In genomic region chr15:78755895-78756591, GRCh38 we compare ENCODE assay signal across 8 cellular contexts. TPM values are rescaled to one million over a fixed set of nuclear protein-coding genes. Genes with fewer than 3 reads are reported as not detected.
DNase-seq lines count a peak whose midpoint lies in the region; ATAC-seq, FAIRE-seq and TF ChIP-seq lines count a peak whose summit lies in the region.
"Not testable (repeated sequence)": the region's sequence is repeated elsewhere in the genome, so short reads cannot be mapped to it uniquely, and the experiment has no call there.

No MANE protein-coding gene starts in this region.

- H2BK5ac ChIP-seq in H1 (ENCODE audit: low read depth, low read length), result not testable (repeated sequence)

- H3K9me1 ChIP-seq in keratinocyte (ENCODE audit: control insufficient read depth, extremely low read depth, insufficient read depth, low read length), result not testable (repeated sequence)

- H3K18ac ChIP-seq in H1 (ENCODE audit: extremely low read depth, low read length), result not testable (repeated sequence)

- not testable (repeated sequence) for H4K8ac ChIP-seq in H1 (ENCODE audit: extremely low read depth, insufficient read depth, low read length)

- dilution Hi-C loops in keratinocyte (cut with MboI; ENCODE audit: extremely low pct_ligation_motif_present, low sequenced_read_pairs), result not testable (repeated sequence)

- not testable (repeated sequence) for H2AK5ac ChIP-seq in H1 (ENCODE audit: low read depth, low read length)

- not testable (repeated sequence) for H4K91ac ChIP-seq in H1 (replicated peaks; ENCODE audit: insufficient read length, low read length)

- BruUV-seq in OCI-LY7 (replicated peaks; lab: Mats Ljungman, UMichigan), result not testable (repeated sequence)

- not testable (repeated sequence) for H3K56ac ChIP-seq in H1 (replicated peaks; ENCODE audit: insufficient read length, low read depth, low read length)

- TF ChIP-seq CTCF in GM12864 (IDR thresholded peaks at IDR 0.05; ENCODE audit: low read depth, low read length, missing control alignments) (peak; percentile 53), OCI-LY7 (conservative IDR thresholded peaks at IDR 0.05; ENCODE audit: low read length) (peak; percentile 71), H1 (IDR thresholded peaks at IDR 0.05; ENCODE audit: control extremely low read depth in 1 of 3, insufficient read depth in 1 of 3, low read depth in 1 of 3, low read length in 3 of 3) (peak; percentile 47 to 57 (median 53))
- not testable (repeated sequence) for TF ChIP-seq CTCF in keratinocyte (optimal IDR thresholded peaks at IDR 0.05 in 1 of 3, IDR thresholded peaks at IDR 0.05 in 1 of 3, conservative IDR thresholded peaks at IDR 0.05 in 1 of 3; ENCODE audit: extremely low read depth in 1 of 3, insufficient read depth in 2 of 3, low read length in 3 of 3)

- WGBS in H1 (ENCODE audit: extremely low coverage in 1 of 2, insufficient coverage in 1 of 2, insufficient read length in 1 of 2, insufficient replicate concordance in 2 of 2, low coverage in 1 of 2, low lambda C conversion rate in 2 of 2, missing lambda C conversion rate in 1 of 2), 2 experiments, result 68% methylated on average over 13 of the region's 13 CpGs; no CpG with 5 or more reads in 1 of the 2 experiments

- not testable (repeated sequence) for H4K20me1 ChIP-seq in OCI-LY7 (ENCODE audit: insufficient read depth, low read length); H1 (replicated peaks in 1 of 2; ENCODE audit: control insufficient read depth in 1 of 2, insufficient read depth in 2 of 2, low read length in 2 of 2); keratinocyte (ENCODE audit: control insufficient read depth, extremely low read depth, insufficient read depth, low read length)

- not testable (repeated sequence) for H3K23me2 ChIP-seq in H1 (ENCODE audit: low read depth, low read length)

- H2BK20ac ChIP-seq in H1 (ENCODE audit: low read length), result not testable (repeated sequence)

- not testable (repeated sequence) for H2BK12ac ChIP-seq in H1 (ENCODE audit: low read depth, low read length)

- DNase-seq in A172 (ENCODE audit: low spot score), result peak; percentile 61
- DNase-seq in GM12864 (ENCODE audit: low read depth), result peak; percentile 29
- peak; percentile 73 for DNase-seq in OCI-LY7 (ENCODE audit: low spot score)
- DNase-seq in activated CD8-positive, alpha-beta memory T cell treated with anti-CD3 and anti-CD28 coated beads, Interleukin-2, amount 50 U/mL, for 4 hours, result peak; percentile 35
- peak; percentile 25 to 78 for DNase-seq in H1 (ENCODE audit: low read depth in 1 of 2, low spot score in 2 of 2)
- DNase-seq in keratinocyte (ENCODE audit: low read depth, low spot score), result not testable (repeated sequence)
- DNase-seq in sciatic nerve (ENCODE audit: low spot score), result peak; percentile 62

- H3K9ac ChIP-seq in H1 (replicated peaks in 1 of 4; ENCODE audit: extremely low read depth in 1 of 4, low read depth in 3 of 4, low read length in 3 of 4); keratinocyte (ENCODE audit: control insufficient read depth, extremely low read depth, insufficient read depth, low read length): not testable (repeated sequence)

- POLR2A ChIA-PET in OCI-LY7 (lab: Charles Lee), result interaction anchor here (0.6 kb wide), 1 partner anchor 100 kb away, joined by 4 read pairs; no protein-coding TSS in a partner anchor
- POLR2A ChIA-PET in H1 (lab: Charles Lee; ENCODE audit: partially characterized antibody), result not testable (repeated sequence)

- peak; percentile 29 to 46; a peak in 3 of 4 replicates for TF ChIP-seq RAD21 in H1 (IDR thresholded peaks at IDR 0.05 in 1 of 2, conservative IDR thresholded peaks at IDR 0.05 in 1 of 2; ENCODE audit: low read depth in 2 of 2, low read length in 2 of 2)

- not testable (repeated sequence) for H3K14ac ChIP-seq in H1 (ENCODE audit: insufficient read length)

- CTCF ChIA-PET in OCI-LY7 (lab: Charles Lee; ENCODE audit: unreplicated experiment), result not testable (repeated sequence)
- CTCF ChIA-PET in H1 (lab: Charles Lee; ENCODE audit: partially characterized antibody), result interaction anchor here (1.0 to 13.9 kb wide), 10 partner anchors 9 to 137 kb away, joined by 3 to 82 read pairs (median 4); partner anchors contain the start of gene ADAMTS7

- not testable (repeated sequence) for H2BK15ac ChIP-seq in H1 (ENCODE audit: low read length)

- peak overlapping the region; percentile 41; the same call in 1 of the 2 replicates for H2AFZ ChIP-seq in OCI-LY7 (ENCODE audit: low read length)
- H2AFZ ChIP-seq in H1 (ENCODE audit: low read length); keratinocyte (ENCODE audit: control insufficient read depth, low read length): not testable (repeated sequence)

- not testable (repeated sequence) for H3K9me3 ChIP-seq in OCI-LY7 (ENCODE audit: low read length); H1 (ENCODE audit: insufficient read depth in 2 of 2, low read depth in 1 of 2, low read length in 1 of 2); keratinocyte (ENCODE audit: control insufficient read depth, low read depth, low read length)

- not testable (repeated sequence) for H3K36me3 ChIP-seq in OCI-LY7 (ENCODE audit: insufficient read depth, low read length); H1 (ENCODE audit: control insufficient read depth in 2 of 4, insufficient read depth in 4 of 4, low read length in 3 of 4); keratinocyte (ENCODE audit: control insufficient read depth in 2 of 2, extremely low read depth in 1 of 2, insufficient read depth in 2 of 2, low read length in 2 of 2)

- peak; percentile 15 for ATAC-seq in HG03045 (IDR thresholded peaks at IDR 0.05; ENCODE audit: unreplicated experiment)
- ATAC-seq in sciatic nerve, result not testable (repeated sequence)

- H3K9me2 ChIP-seq in OCI-LY7 (ENCODE audit: insufficient read depth, low read length), result not testable (repeated sequence)

- not testable (repeated sequence) for H4K5ac ChIP-seq in H1 (ENCODE audit: insufficient read length, low read depth, low read length)

- peaks cover 56% of the 10 kb centered on the region for H3K4me1 ChIP-seq in OCI-LY7 (ENCODE audit: insufficient read depth, low read length, poor library complexity, severe bottlenecking)
- H3K4me1 ChIP-seq in H1 (replicated peaks in 1 of 4; ENCODE audit: control insufficient read depth in 3 of 4, insufficient read depth in 4 of 4, low read length in 3 of 4), result not testable (repeated sequence)
- peaks cover 14% of the 10 kb centered on the region for H3K4me1 ChIP-seq in keratinocyte (ENCODE audit: control insufficient read depth, extremely low read depth, insufficient read depth, low read length)

- H3K27ac ChIP-seq in OCI-LY7 (ENCODE audit: low read depth, low read length, poor library complexity, severe bottlenecking), result peak overlapping the region; percentile 91
- H3K27ac ChIP-seq in H1 (ENCODE audit: low read depth, low read length); keratinocyte (ENCODE audit: control insufficient read depth, insufficient read depth, low read length): not testable (repeated sequence)

- H3K23ac ChIP-seq in H1 (ENCODE audit: insufficient read length), result not testable (repeated sequence)

- H3K79me2 ChIP-seq in OCI-LY7 (ENCODE audit: insufficient read depth, low read depth, low read length); H1 (ENCODE audit: control insufficient read depth in 1 of 2, insufficient read depth in 2 of 2, low read length in 2 of 2); keratinocyte (ENCODE audit: control insufficient read depth, insufficient read depth, low read length): not testable (repeated sequence)

- not testable (repeated sequence) for H3K27me3 ChIP-seq in H1 (replicated peaks in 1 of 4; ENCODE audit: control insufficient read depth in 3 of 4, extremely low read depth in 1 of 4, insufficient read depth in 3 of 4, low read length in 3 of 4); keratinocyte (ENCODE audit: control insufficient read depth, extremely low read depth, insufficient read depth, low read length)

- intact Hi-C loops in OCI-LY7 (cut with micrococcal nuclease; ENCODE audit: unreplicated experiment) (loop anchor here (1.0 to 10.0 kb wide), 3 partner anchors 53 to 249 kb away; no protein-coding TSS in a partner anchor), sciatic nerve (cut with DNase I) (loop anchor here (2.0 kb wide), 1 partner anchor 59 kb away; no protein-coding TSS in a partner anchor)

- not testable (repeated sequence) for TF ChIP-seq POLR2A in H1 (IDR thresholded peaks at IDR 0.05; ENCODE audit: control extremely low read depth in 1 of 2, low read depth in 2 of 2, low read length in 2 of 2)

- not testable (repeated sequence) for H3K4me3 ChIP-seq in GM12864 (ENCODE audit: low read depth, low read length); OCI-LY7 (ENCODE audit: low read depth, low read length, poor library complexity, severe bottlenecking); H1 (ENCODE audit: extremely low read depth in 1 of 4, insufficient read depth in 2 of 4, low read depth in 3 of 4, low read length in 4 of 4); keratinocyte (ENCODE audit: control insufficient read depth in 2 of 3, extremely low read depth in 1 of 3, insufficient read depth in 2 of 3, low read depth in 1 of 3, low read length in 3 of 3)

- not testable (repeated sequence) for H3K4ac ChIP-seq in H1 (replicated peaks; ENCODE audit: insufficient read length, low read depth, low read length)

- not testable (repeated sequence) for TF ChIP-seq EP300 in H1 (IDR thresholded peaks at IDR 0.05; ENCODE audit: borderline replicate concordance in 1 of 2, low read depth in 2 of 2, low read length in 2 of 2)

- FAIRE-seq in H1 (lab: Jason Lieb, UNC), result peak; percentile 24
- peak; percentile 80 for FAIRE-seq in keratinocyte (lab: Jason Lieb, UNC)

- H3K79me1 ChIP-seq in H1 (ENCODE audit: low read depth, low read length), result not testable (repeated sequence)

- not testable (repeated sequence) for H2BK120ac ChIP-seq in H1 (replicated peaks; ENCODE audit: low read depth, low read length)

- H3K4me2 ChIP-seq in OCI-LY7 (ENCODE audit: low read length) (peak overlapping the region; percentile 59; the same call in 1 of the 2 replicates), keratinocyte (ENCODE audit: control insufficient read depth, extremely low read depth, insufficient read depth, low read depth, low read length) (peak overlapping the region; percentile 10)
- not testable (repeated sequence) for H3K4me2 ChIP-seq in H1 (ENCODE audit: insufficient read depth in 1 of 2, low read depth in 2 of 2, low read length in 2 of 2)

RNA-seq across cellular contexts. Expression of gene ADAMTS7, which starts 55.2 kb away (rescaled TPM):
- total RNA-seq in A172 (2014; rRNA removed; shearing (Covaris generic)), result 6.0 and 12.2 TPM in 2 replicates
- 0.13 and 0.19 TPM in 2 replicates for total RNA-seq in OCI-LY7 (2014; rRNA removed; shearing (Covaris generic))
- total RNA-seq in OCI-LY7 (2022), result 0.08 and 0.11 TPM in 2 replicates
- 43.1 and 45.2 TPM in 2 replicates for total RNA-seq in H1 (2021; fragmentation: NEBNext Ultra II Directional; extraction: Animal tissue kit (Norgen Biotek cat#: 25700))
- polyA plus RNA-seq in H1 (2011; rRNA removed), result 27.9 and 54.6 TPM in 2 replicates
- polyA plus RNA-seq in H1 (2011; cell fraction: cytosol; rRNA removed), result 30.9 TPM
- 185 TPM for polyA plus RNA-seq in H1 (2011; cell fraction: nucleus; rRNA removed)
- polyA plus RNA-seq in H1 (2012, experiment 1 of 2), result 23.0 to 41.5 TPM (median 38.0 TPM) in 4 replicates
- 23.5 TPM for polyA plus RNA-seq in H1 (2012, experiment 2 of 2)
- 43.7 TPM for polyA plus RNA-seq in H1 (2013, experiment 1 of 2)
- 36.1 TPM for polyA plus RNA-seq in H1 (2013, experiment 2 of 2)
- 22.3 and 28.5 TPM in 2 replicates for polyA minus RNA-seq in H1 (2011; rRNA and poly(A)+ RNA removed)
- polyA minus RNA-seq in H1 (2011; cell fraction: cytosol; rRNA and poly(A)+ RNA removed), result 29.9 TPM
- 54.6 TPM for polyA minus RNA-seq in H1 (2011; cell fraction: nucleus; rRNA and poly(A)+ RNA removed)
- 0.13 to 0.68 TPM (median 0.24 TPM) in 3 replicates for polyA plus RNA-seq in keratinocyte
- polyA plus RNA-seq in keratinocyte (2011; ENCODE audit: low read depth), result 0.16 TPM
- 0.05 and 0.18 TPM in 2 replicates for polyA plus RNA-seq in keratinocyte (2011; cell fraction: cytosol; rRNA removed)
- polyA plus RNA-seq in keratinocyte (2011; cell fraction: nucleus; rRNA removed), result 1.5 and 2.8 TPM in 2 replicates
- polyA plus RNA-seq in keratinocyte (2012; ENCODE audit: low replicate concordance), result 0.34 and 0.42 TPM in 2 replicates
- polyA minus RNA-seq in keratinocyte, result 0.13 to 0.89 TPM (median 0.26 TPM) in 3 replicates
- 0.77 TPM for polyA minus RNA-seq in keratinocyte (2011; cell fraction: cytosol; rRNA and poly(A)+ RNA removed)
- 1.6 and 2.7 TPM in 2 replicates for polyA minus RNA-seq in keratinocyte (2011; cell fraction: nucleus; rRNA and poly(A)+ RNA removed)
- 16.6 TPM for total RNA-seq in sciatic nerve
